8 cellular contexts compared by ENCODE assay signal in genomic region chr15:92714457-92715401, GRCh38. TPM values are rescaled to one million over a fixed set of nuclear protein-coding genes. Genes with fewer than 3 reads are reported as not detected.
DNase-seq lines count a peak whose midpoint lies in the region; ATAC-seq and TF ChIP-seq lines count a peak whose summit lies in the region.

No MANE protein-coding gene starts in this region.

- peak; percentile 60 for ATAC-seq in GM18520 (IDR thresholded peaks at IDR 0.05; ENCODE audit: unreplicated experiment)
- ATAC-seq in HG03175 (IDR thresholded peaks at IDR 0.05; ENCODE audit: unreplicated experiment) = peak; percentile 92

- TF ChIP-seq CTCF in A673 (conservative IDR thresholded peaks at IDR 0.05; ENCODE audit: low read depth, low read length) (peak; percentile 94), liver (IDR thresholded peaks at IDR 0.05; ENCODE audit: low read depth, low read length, missing input control) (peak; percentile 81)

- TF ChIP-seq RAD21 in liver (IDR thresholded peaks at IDR 0.05) = peak; percentile 92

- no TSS peak for BruUV-seq in A673 (replicated peaks; lab: Mats Ljungman, UMichigan)

- no peak overlapping the region for H3K9ac ChIP-seq in liver (ENCODE audit: low read depth in 1 of 2, low read length in 2 of 2)

- H3K36me3 ChIP-seq in A673 (ENCODE audit: insufficient read depth, low read length, poor library complexity, severe bottlenecking) = no peaks in the 10 kb centered on the region
- H3K36me3 ChIP-seq in liver (ENCODE audit: control insufficient read depth in 4 of 4, insufficient read depth in 3 of 4, low read depth in 1 of 4, low read length in 3 of 4) = no peaks in the 10 kb centered on the region

- intact Hi-C loops in A673 (cut with micrococcal nuclease; ENCODE audit: unreplicated experiment) = loop anchor here (1.0 to 5.0 kb wide), 3 partner anchors 193 to 437 kb away; partner anchors contain the start of gene ST8SIA2

- no peaks in the 10 kb centered on the region for H3K27me3 ChIP-seq in A673 (replicated peaks; ENCODE audit: insufficient read depth, low read depth, low read length, poor library complexity)
- H3K27me3 ChIP-seq in liver (ENCODE audit: control insufficient read depth in 4 of 4, insufficient read depth in 4 of 4, low read length in 3 of 4) = no peaks in the 10 kb centered on the region

- DNase-seq in A673 (ENCODE audit: low spot score) (peak; percentile 87), NCI-H524 treated with DMSO at 0.1 percent for 48 hours (lab: John Stamatoyannopoulos, UW) (peak; percentile 52), dermis microvascular lymphatic vessel endothelial cell (ENCODE audit: low read depth in 2 of 2) (peak; percentile 20 to 71)
- peak; percentile 72 for DNase-seq in activated CD4-positive, alpha-beta T cell treated with anti-CD3 and anti-CD28 coated beads, Interleukin-2, amount 50 U/mL, for 1 hour
- DNase-seq in stimulated activated CD4-positive, alpha-beta T cell treated with anti-CD3 and anti-CD28 coated beads, Interleukin-4, amount 100 ng/mL, for 1 hour = peak; percentile 72

- WGBS in liver = 2% methylated on average over 62 of the region's 62 CpGs

- peaks cover 3% of the 10 kb centered on the region for H3K9me3 ChIP-seq in A673 (ENCODE audit: low read depth, low read length, poor library complexity, severe bottlenecking)
- H3K9me3 ChIP-seq in liver (ENCODE audit: control insufficient read depth in 4 of 4, low read length in 3 of 4) = no peaks in the 10 kb centered on the region

- H3K27ac ChIP-seq in A673 (ENCODE audit: low read depth, low read length, poor library complexity, severe bottlenecking) (peak overlapping the region; percentile 55), liver (ENCODE audit: low read depth in 1 of 2, low read length in 2 of 2) (peak overlapping the region in 1 of 2 donors; percentile 14)

- CTCF ChIA-PET in A673 (lab: Charles Lee) = interaction anchor here (0.6 to 1.4 kb wide), 11 partner anchors 21 to 618 kb away, joined by 3 to 21 read pairs (median 3); partner anchors contain the start of gene ST8SIA2

- H3K4me1 ChIP-seq in A673 (ENCODE audit: insufficient read depth, low read length, poor library complexity, severe bottlenecking) (peaks cover 16% of the 10 kb centered on the region), liver (ENCODE audit: control insufficient read depth in 4 of 4, insufficient read depth in 4 of 4, low read length in 3 of 4) (peaks cover 0 to 10% (median 8%) of the 10 kb centered on the region in 4 donors)

- peak overlapping the region; percentile 58 for H3K4me3 ChIP-seq in A673 (ENCODE audit: low read depth, low read length, poor library complexity, severe bottlenecking)
- H3K4me3 ChIP-seq in liver (ENCODE audit: low read depth in 1 of 3, low read length in 3 of 3) = peak overlapping the region; percentile 20 to 72 (median 53)

- POLR2A ChIA-PET in A673 (lab: Charles Lee; ENCODE audit: low non-redundant PET) = interaction anchor here (0.6 kb wide), 1 partner anchor 363 kb away, joined by 3 read pairs; no protein-coding TSS in a partner anchor

TF ChIP-seq in liver, 16 proteins besides CTCF, POLR2A, EP300 and RAD21:
- peak; percentile 41 for TF ChIP-seq YY1 (IDR thresholded peaks at IDR 0.05)
- TF ChIP-seq HNF4A (conservative IDR thresholded peaks at IDR 0.05) = no peak
TF ChIP-seq in liver: peak in this region for 1.

RNA-seq across cellular contexts. Expression of gene FAM174B, which starts 59.2 kb away (rescaled TPM):
- 2.7 and 3.7 TPM in 2 replicates for total RNA-seq in A673 (2021)
- total RNA-seq in dermis microvascular lymphatic vessel endothelial cell = 62.6 and 87.6 TPM in 2 replicates
- 1 to 10 TPM; 2.5 to 3.8 TPM for total RNA-seq in liver
- 1 to 10 TPM; 3.7 to 4.5 TPM for polyA plus RNA-seq in liver

Comparison
In these comparisons a context has a peak if more than half of its experiments do, and no peak if none do; other contexts are left out.
1. RNA of gene FAM174B, which starts 59.2 kb away (total RNA-seq): 62.6 to 87.6 TPM in dermis microvascular lymphatic vessel endothelial cell; 2.5 to 3.8 TPM in liver and 2.7 to 3.7 TPM in A673; every median in the first group is over 10 times any median in the second.
2. Peak in every context shown above with its lines, with median percentiles within 50 percentile points of each other: DNase-seq.